2 cellular contexts compared by ENCODE assay signal in the genomic region with DNA sequence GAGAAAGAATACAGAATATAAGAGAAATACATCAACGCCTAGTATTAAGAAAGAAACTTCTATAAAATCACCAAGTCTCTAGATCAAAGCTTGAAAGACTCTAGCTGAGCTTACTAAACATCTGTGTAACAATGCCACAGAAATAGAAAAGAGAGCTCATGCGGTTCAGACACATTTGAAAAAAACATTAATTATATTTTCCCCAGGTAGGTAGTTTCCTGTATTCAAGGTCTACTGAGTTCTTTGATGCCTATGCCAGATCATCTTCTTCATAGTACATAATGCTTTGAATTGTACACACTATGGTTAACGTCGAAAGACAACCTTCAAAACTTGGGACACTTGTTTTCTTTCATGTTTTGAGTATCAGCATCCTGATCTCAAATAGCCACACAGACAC.
TF ChIP-seq lines count a peak whose summit lies in the region.

No MANE protein-coding gene starts in this region.

TF ChIP-seq in SK-N-SH, 30 proteins besides CTCF, POLR2A, EP300 and RAD21:
- TF ChIP-seq NRF1 (IDR thresholded peaks at IDR 0.05; ENCODE audit: low read depth, low read length), result no peak
- TF ChIP-seq TCF12 (IDR thresholded peaks at IDR 0.05), result no peak
- no peak for TF ChIP-seq GABPA (IDR thresholded peaks at IDR 0.05; ENCODE audit: low read depth)
- TF ChIP-seq EZH2phosphoT487 (IDR thresholded peaks at IDR 0.05; ENCODE audit: borderline replicate concordance, low read depth), result no peak
- TF ChIP-seq, protein P1, sequence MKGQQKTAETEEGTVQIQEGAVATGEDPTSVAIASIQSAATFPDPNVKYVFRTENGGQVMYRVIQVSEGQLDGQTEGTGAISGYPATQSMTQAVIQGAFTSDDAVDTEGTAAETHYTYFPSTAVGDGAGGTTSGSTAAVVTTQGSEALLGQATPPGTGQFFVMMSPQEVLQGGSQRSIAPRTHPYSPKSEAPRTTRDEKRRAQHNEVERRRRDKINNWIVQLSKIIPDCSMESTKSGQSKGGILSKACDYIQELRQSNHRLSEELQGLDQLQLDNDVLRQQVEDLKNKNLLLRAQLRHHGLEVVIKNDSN (IDR thresholded peaks at IDR 0.05; ENCODE audit: borderline replicate concordance, low read depth), result no peak
- no peak for TF ChIP-seq JUND (IDR thresholded peaks at IDR 0.05)
- TF ChIP-seq SMC3 (IDR thresholded peaks at IDR 0.05; ENCODE audit: low read depth, low read length), result no peak
- no peak for TF ChIP-seq MXI1 (IDR thresholded peaks at IDR 0.05; ENCODE audit: low read depth, low read length)
- TF ChIP-seq POLR2AphosphoS5 (IDR thresholded peaks at IDR 0.05; ENCODE audit: low read depth, low read length), result no peak
- no peak for TF ChIP-seq TEAD4 (IDR thresholded peaks at IDR 0.05; ENCODE audit: borderline replicate concordance, insufficient read depth)
- TF ChIP-seq GATA2 (CRISPR knock-in tag; IDR thresholded peaks at IDR 0.05), result no peak
- TF ChIP-seq, protein P2, sequence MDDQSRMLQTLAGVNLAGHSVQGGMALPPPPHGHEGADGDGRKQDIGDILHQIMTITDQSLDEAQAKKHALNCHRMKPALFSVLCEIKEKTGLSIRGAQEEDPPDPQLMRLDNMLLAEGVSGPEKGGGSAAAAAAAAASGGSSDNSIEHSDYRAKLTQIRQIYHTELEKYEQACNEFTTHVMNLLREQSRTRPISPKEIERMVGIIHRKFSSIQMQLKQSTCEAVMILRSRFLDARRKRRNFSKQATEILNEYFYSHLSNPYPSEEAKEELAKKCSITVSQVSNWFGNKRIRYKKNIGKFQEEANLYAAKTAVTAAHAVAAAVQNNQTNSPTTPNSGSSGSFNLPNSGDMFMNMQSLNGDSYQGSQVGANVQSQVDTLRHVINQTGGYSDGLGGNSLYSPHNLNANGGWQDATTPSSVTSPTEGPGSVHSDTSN (IDR thresholded peaks at IDR 0.05), result no peak
- no peak for TF ChIP-seq ELF1 (IDR thresholded peaks at IDR 0.05)
- no peak for TF ChIP-seq CHD2 (IDR thresholded peaks at IDR 0.05; ENCODE audit: low read length, partially characterized antibody)
- no peak for TF ChIP-seq FOXM1 (IDR thresholded peaks at IDR 0.05; ENCODE audit: low read depth)
- TF ChIP-seq SIN3A (IDR thresholded peaks at IDR 0.05; ENCODE audit: borderline replicate concordance, low read depth, low read length), result no peak

TF ChIP-seq in SK-N-SH treated with all-trans-retinoic acid at 6 μM for 48 hours, 23 proteins besides CTCF, POLR2A, EP300 and RAD21:
- TF ChIP-seq CSDC2 (CRISPR knock-in tag; IDR thresholded peaks at IDR 0.05) (no peak), RARB (CRISPR knock-in tag; IDR thresholded peaks at IDR 0.05) (no peak), ZFP3 (CRISPR knock-in tag; IDR thresholded peaks at IDR 0.05) (no peak), ZFP30 (CRISPR knock-in tag; IDR thresholded peaks at IDR 0.05) (no peak), ESRRG (CRISPR knock-in tag; IDR thresholded peaks at IDR 0.05) (no peak), PPARA (CRISPR knock-in tag; IDR thresholded peaks at IDR 0.05; ENCODE audit: borderline replicate concordance) (no peak), ZNF565 (CRISPR knock-in tag; conservative IDR thresholded peaks at IDR 0.05; ENCODE audit: low read depth) (no peak)
- TF ChIP-seq, protein P3, sequence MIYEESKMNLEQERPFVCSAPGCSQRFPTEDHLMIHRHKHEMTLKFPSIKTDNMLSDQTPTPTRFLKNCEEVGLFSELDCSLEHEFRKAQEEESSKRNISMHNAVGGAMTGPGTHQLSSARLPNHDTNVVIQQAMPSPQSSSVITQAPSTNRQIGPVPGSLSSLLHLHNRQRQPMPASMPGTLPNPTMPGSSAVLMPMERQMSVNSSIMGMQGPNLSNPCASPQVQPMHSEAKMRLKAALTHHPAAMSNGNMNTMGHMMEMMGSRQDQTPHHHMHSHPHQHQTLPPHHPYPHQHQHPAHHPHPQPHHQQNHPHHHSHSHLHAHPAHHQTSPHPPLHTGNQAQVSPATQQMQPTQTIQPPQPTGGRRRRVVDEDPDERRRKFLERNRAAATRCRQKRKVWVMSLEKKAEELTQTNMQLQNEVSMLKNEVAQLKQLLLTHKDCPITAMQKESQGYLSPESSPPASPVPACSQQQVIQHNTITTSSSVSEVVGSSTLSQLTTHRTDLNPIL (CRISPR knock-in tag; IDR thresholded peaks at IDR 0.05; ENCODE audit: low read depth), result no peak
TF ChIP-seq in SK-N-SH treated with all-trans-retinoic acid at 6 μM for 48 hours: peak in this region for 0.
